In the genomic region with DNA sequence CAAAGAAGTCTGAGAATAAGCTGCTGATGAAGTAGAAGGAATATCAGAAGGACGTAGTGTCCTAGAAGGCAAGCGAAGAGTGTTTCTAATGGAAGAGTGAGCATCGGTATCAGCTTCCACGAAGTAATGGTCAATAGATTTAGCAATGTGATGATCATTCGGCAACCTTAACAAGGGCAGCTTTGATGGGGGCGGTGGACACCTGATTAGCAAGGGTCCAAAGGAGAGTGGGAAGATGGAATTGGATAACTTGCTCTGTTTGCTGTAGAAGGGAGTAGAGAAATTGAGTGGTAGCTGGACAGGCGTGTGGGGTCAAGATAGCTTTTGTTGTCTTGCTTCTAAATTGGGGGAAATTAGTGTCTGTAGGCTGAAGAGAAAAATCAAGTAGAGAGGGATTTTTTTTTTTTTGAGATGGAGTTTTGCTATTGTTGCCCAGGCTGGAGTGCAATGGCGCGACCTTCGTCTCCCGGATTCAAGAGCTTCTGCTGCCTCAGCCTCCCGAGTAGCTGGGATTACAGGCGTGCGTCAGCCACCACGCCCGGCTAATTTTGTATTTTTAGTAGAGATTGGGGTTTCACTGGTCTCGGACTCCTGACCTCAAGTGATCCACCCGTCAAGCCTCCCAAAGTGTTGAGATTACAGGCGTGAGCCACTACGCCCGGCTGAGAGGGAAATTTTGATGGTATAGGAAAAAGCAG, we compare ENCODE assay signal across 7 cellular contexts. TPM values are rescaled to one million over a fixed set of nuclear protein-coding genes. Genes with fewer than 3 reads are reported as not detected.
DNase-seq lines count a peak whose midpoint lies in the region; ATAC-seq and TF ChIP-seq lines count a peak whose summit lies in the region.
"Had no signal": no experiment of that assay in that cellular context is flagged by ENCODE, and none has a peak within 500 bp of the region (broad histone marks: within the 10 kb centered on the region; RNA-seq: fewer than 3 reads in every experiment).

No MANE protein-coding gene starts in this region.

- WGBS in esophagus muscularis mucosa, result 32% methylated on average over 21 of the region's 21 CpGs
- WGBS in testis, 2 donors, result 20 to 22% methylated on average over 21 of the region's 21 CpGs

- TF ChIP-seq EP300 in esophagus muscularis mucosa (IDR thresholded peaks at IDR 0.05), result no peak

- intact Hi-C loops in esophagus muscularis mucosa (cut with DNase I), result loop anchor here (1.0 kb wide), 1 partner anchor 21 kb away; no protein-coding TSS in a partner anchor
- intact Hi-C loops in testis (cut with DNase I; ENCODE audit: low total_unique reads), result no loop called here

- H3K27ac ChIP-seq in esophagus muscularis mucosa (replicated peaks in 1 of 4) (peak overlapping the region; percentile 85 to 100 (median 97)), testis (peak overlapping the region; percentile 95 to 96)

- H3K36me3 ChIP-seq in esophagus muscularis mucosa, result peaks cover 35 to 36% (median 35%) of the 10 kb centered on the region in 4 donors
- no peaks in the 10 kb centered on the region for H3K36me3 ChIP-seq in testis (ENCODE audit: low read depth, missing control alignments)

- TF ChIP-seq POLR2A in esophagus muscularis mucosa (IDR thresholded peaks at IDR 0.05; ENCODE audit: low read depth) (no peak), testis (IDR thresholded peaks at IDR 0.05) (no peak)

- TF ChIP-seq CTCF in esophagus muscularis mucosa (IDR thresholded peaks at IDR 0.05) (no peak), testis (IDR thresholded peaks at IDR 0.05) (no peak)

- H3K27me3 ChIP-seq in esophagus muscularis mucosa (no peaks in the 10 kb centered on the region), testis (no peaks in the 10 kb centered on the region)

- DNase-seq in DMS53 (lab: John Stamatoyannopoulos, UW) (peak; percentile 59), DMS53 treated with DMSO at 0.1 percent for 48 hours (lab: John Stamatoyannopoulos, UW; ENCODE audit: unreplicated experiment) (no peak), esophagus muscularis mucosa (ENCODE audit: extremely low spot score) (no peak), testis (no peak)
- DNase-seq: 8988T had no signal

- ATAC-seq in GM21576 (IDR thresholded peaks at IDR 0.05; ENCODE audit: unreplicated experiment), result no peak
- no peak for ATAC-seq in HG02852 (IDR thresholded peaks at IDR 0.05; ENCODE audit: unreplicated experiment)

- no peaks in the 10 kb centered on the region for H3K9me3 ChIP-seq in esophagus muscularis mucosa
- no peaks in the 10 kb centered on the region for H3K9me3 ChIP-seq in testis

- H3K4me1 ChIP-seq in esophagus muscularis mucosa (peaks cover 31 to 52% (median 51%) of the 10 kb centered on the region in 4 donors), testis (no peaks in the 10 kb centered on the region)

- H3K4me3 ChIP-seq in esophagus muscularis mucosa (peak overlapping the region in 3 of 4 donors; percentile 2 to 31 (median 28)), testis (no peak overlapping the region)

RNA-seq across cellular contexts. Expression of a gene that starts 13.9 kb away (rescaled TPM):
- total RNA-seq in esophagus muscularis mucosa (1 to 10 TPM in 1 of 4 donors, not detected in 3; 1.4 TPM), testis (under 1 TPM in 1 of 2 donors, not detected in 1; 0.31 TPM)
- polyA plus RNA-seq in testis (ENCODE audit: insufficient read depth, low read depth, low replicate concordance), result 0.25 TPM

RNA-seq across cellular contexts. Expression of a gene that starts 14.4 kb away (rescaled TPM):
- 100 to 1,000 TPM; 127 to 263 (median 168) TPM for total RNA-seq in esophagus muscularis mucosa
- total RNA-seq in testis, result 100 to 1,000 TPM in 1 of 2 donors, 10 to 100 TPM in 1; 96.0 to 119 TPM
- 55.1 TPM for polyA plus RNA-seq in testis (ENCODE audit: insufficient read depth, low read depth, low replicate concordance)

RNA-seq across cellular contexts. Expression of a gene that starts 19.5 kb away (rescaled TPM):
- not detected for total RNA-seq in esophagus muscularis mucosa
- total RNA-seq in testis, result 1 to 10 TPM; 2.2 to 4.3 TPM
- 2.7 TPM for polyA plus RNA-seq in testis (ENCODE audit: insufficient read depth, low read depth, low replicate concordance)

RNA-seq across cellular contexts. Expression of a gene that starts 25.0 kb away (rescaled TPM):
- 10 to 100 TPM; 23.7 to 36.4 (median 33.0) TPM for total RNA-seq in esophagus muscularis mucosa
- total RNA-seq in testis, result 10 to 100 TPM; 66.3 to 76.5 TPM
- polyA plus RNA-seq in testis (ENCODE audit: insufficient read depth, low read depth, low replicate concordance), result 116 TPM

RNA-seq across cellular contexts. Expression of a gene that starts 38.4 kb away (rescaled TPM):
- total RNA-seq in esophagus muscularis mucosa (10 to 100 TPM; 10.4 to 17.8 (median 13.6) TPM), testis (10 to 100 TPM; 17.2 to 23.2 TPM)
- 31.8 TPM for polyA plus RNA-seq in testis (ENCODE audit: insufficient read depth, low read depth, low replicate concordance)

Comparison
In these comparisons a context has a peak if more than half of its experiments do, and no peak if none do; other contexts are left out.
1. H3K4me3 ChIP-seq: peak in esophagus muscularis mucosa (3 of 4); none in testis (0 of 2).